ENCODE assay signal across 1 cellular context in the genomic region with DNA sequence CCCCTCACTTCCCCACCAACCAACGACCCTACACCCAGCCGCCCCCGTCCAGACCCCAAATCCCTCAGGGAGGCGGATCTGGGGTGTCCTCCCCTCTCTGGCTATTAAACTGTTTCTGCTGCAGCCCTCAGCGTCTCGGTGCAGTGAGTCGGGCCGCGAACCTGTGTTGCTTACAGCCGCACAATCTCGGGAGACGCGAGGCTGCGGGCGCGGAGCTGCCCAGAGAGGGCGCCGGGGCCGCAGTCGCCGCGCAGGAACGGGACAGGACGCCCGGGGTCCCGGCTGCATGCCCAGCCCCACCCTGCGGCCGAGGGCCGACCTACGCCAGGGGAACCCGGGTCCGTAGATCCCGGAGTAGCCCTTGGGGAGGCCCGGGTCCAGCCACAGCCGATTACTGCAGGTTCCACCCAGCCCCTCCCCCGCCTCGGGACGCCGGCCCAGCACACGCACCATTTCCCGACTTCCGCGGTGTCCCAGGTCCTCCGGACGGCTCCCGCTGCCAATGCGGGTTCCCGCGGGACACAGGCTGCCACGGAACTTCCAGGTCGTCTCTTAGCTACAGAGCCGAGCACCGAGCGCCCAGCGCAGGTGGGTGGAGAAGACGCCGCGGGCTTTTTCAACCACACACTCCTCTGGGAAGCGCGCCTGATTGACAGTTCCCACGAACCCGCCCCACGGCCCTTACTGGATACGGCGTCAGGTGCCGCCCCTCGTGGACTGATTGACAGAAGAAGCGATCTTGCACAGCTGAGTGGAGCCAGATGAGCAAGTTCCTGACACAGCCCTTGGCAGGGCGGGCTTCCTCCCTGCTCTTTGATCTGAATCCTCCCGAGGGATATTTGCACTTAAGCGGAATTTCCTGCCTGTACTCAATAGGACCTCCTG.
TF ChIP-seq lines count a peak whose summit lies in the region.

Gene ZNF799 (minus strand): TSS at position 654 of the 885 bp plus-strand sequence. CDS start 201 bp downstream, at position 453.

TF ChIP-seq in WTC11, 78 proteins besides CTCF, POLR2A, EP300 and RAD21 (continued from another document):
- TF ChIP-seq, protein P1, sequence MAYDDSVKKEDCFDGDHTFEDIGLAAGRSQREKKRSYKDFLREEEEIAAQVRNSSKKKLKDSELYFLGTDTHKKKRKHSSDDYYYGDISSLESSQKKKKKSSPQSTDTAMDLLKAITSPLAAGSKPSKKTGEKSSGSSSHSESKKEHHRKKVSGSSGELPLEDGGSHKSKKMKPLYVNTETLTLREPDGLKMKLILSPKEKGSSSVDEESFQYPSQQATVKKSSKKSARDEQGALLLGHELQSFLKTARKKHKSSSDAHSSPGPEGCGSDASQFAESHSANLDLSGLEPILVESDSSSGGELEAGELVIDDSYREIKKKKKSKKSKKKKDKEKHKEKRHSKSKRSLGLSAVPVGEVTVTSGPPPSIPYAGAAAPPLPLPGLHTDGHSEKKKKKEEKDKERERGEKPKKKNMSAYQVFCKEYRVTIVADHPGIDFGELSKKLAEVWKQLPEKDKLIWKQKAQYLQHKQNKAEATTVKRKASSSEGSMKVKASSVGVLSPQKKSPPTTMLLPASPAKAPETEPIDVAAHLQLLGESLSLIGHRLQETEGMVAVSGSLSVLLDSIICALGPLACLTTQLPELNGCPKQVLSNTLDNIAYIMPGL (CRISPR knock-in tag; IDR thresholded peaks at IDR 0.05) = peak; percentile 86
- TF ChIP-seq ZNF263 (CRISPR knock-in tag; IDR thresholded peaks at IDR 0.05; ENCODE audit: low read depth) = no peak
- no peak for TF ChIP-seq PRDM15 (CRISPR knock-in tag; IDR thresholded peaks at IDR 0.05)
- TF ChIP-seq SP1 (CRISPR knock-in tag; conservative IDR thresholded peaks at IDR 0.05) = peak; percentile 42; the same call in 1 of the 2 replicates
- TF ChIP-seq ZNF232 (CRISPR knock-in tag; IDR thresholded peaks at IDR 0.05) = peak; percentile 33; the same call in 1 of the 2 replicates
